ENCODE assay signal across 8 cellular contexts in the genomic region with DNA sequence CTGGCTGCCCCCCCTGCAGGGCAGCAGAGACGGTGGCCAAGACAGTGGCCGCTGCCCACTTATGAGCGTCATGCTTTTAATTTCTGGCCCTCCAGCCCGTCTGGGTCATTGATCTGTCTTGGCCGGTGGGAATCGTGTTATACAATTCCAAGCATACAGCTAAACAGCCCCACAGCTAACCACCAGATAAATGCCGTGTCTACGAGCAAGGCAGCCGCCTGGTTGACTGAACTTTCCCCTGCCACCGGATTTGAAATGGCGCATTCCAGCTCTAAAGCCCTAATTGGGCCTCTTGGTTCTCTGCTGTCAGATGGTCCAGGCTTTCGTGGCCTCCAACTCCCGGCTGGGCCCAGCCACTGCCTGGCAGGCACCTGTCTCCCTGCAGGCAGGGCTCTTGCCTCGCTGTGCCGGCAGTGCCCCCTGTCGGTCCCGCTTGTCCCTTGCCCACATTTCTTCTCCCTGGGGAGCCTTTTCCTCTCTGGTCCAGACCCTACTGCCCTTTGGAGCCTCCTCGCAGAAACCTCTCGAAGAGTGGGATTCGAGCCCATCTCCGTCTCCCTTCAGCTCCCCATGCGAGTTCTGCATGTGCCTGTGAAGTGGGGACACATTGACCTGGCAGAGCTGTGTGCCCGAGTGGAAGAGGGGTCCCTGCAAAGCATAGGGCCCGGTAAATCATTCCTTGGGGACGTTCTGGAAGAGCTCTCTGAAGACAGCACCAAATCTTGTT. TPM values are rescaled to one million over a fixed set of nuclear protein-coding genes. Genes with fewer than 3 reads are reported as not detected.
DNase-seq lines count a peak whose midpoint lies in the region; ATAC-seq, FAIRE-seq and TF ChIP-seq lines count a peak whose summit lies in the region.

No MANE protein-coding gene starts in this region.

- intact Hi-C loops in kidney (cut with DNase I) (no loop called here), posterior vena cava (cut with DNase I) (loop anchor here in 1 of 2 donors (5.0 kb wide), 2 partner anchors 40 to 90 kb away; no protein-coding TSS in a partner anchor)

- FAIRE-seq in kidney (lab: Jason Lieb, UNC): no peak

- no peak overlapping the region for H3K9ac ChIP-seq in OCI-LY3 (ENCODE audit: low read length)
- no peak overlapping the region for H3K9ac ChIP-seq in adipocyte (ENCODE audit: low read length)
- no peak overlapping the region for H3K9ac ChIP-seq in kidney (ENCODE audit: low read length in 2 of 2)

- H3K36me3 Mint-ChIP-seq in HFFc6 (ENCODE audit: low read depth): no peaks in the 10 kb centered on the region

- no peak for ATAC-seq in stimulated activated naive CD8-positive, alpha-beta T cell treated with anti-CD3 and anti-CD28 coated beads, Interleukin-15, Interleukin-2, amounts not matched to agents 100 U/mL and 50 U/mL, for 24 hours

- H3K27me3 ChIP-seq in OCI-LY3 (ENCODE audit: low read depth, low read length) (peaks cover 6% of the 10 kb centered on the region; the same call in 1 of the 2 replicates), adipocyte (replicated peaks; ENCODE audit: control insufficient read depth, insufficient read depth, low read length) (peaks cover 58% of the 10 kb centered on the region)

- peaks cover 18% of the 10 kb centered on the region; the same call in 1 of the 2 replicates for H3K9me3 Mint-ChIP-seq in HFFc6

- no peaks in the 10 kb centered on the region for H4K20me1 ChIP-seq in OCI-LY3 (ENCODE audit: insufficient read depth, low read length)

- H2AFZ ChIP-seq in OCI-LY3 (ENCODE audit: low read depth, low read length): no peak overlapping the region

- no peak overlapping the region for H3K27ac ChIP-seq in OCI-LY3 (ENCODE audit: low read length)
- H3K27ac ChIP-seq in kidney (ENCODE audit: low read depth in 2 of 2, low read length in 2 of 2): no peak overlapping the region

- no peaks in the 10 kb centered on the region for H3K79me2 ChIP-seq in OCI-LY3 (ENCODE audit: low read length)

- no peak overlapping the region for H3K27ac Mint-ChIP-seq in HFFc6

- H3K4me3 Mint-ChIP-seq in HFFc6: no peak overlapping the region

- peaks cover 28% of the 10 kb centered on the region for H3K27me3 Mint-ChIP-seq in HFFc6 (ENCODE audit: insufficient read depth)

- H3K36me3 ChIP-seq in OCI-LY3 (replicated peaks; ENCODE audit: low read depth, low read length): no peaks in the 10 kb centered on the region
- no peaks in the 10 kb centered on the region for H3K36me3 ChIP-seq in adipocyte (ENCODE audit: control insufficient read depth, insufficient read depth, low read length, severe bottlenecking)
- no peaks in the 10 kb centered on the region for H3K36me3 ChIP-seq in kidney (ENCODE audit: control insufficient read depth in 1 of 2, insufficient read depth in 2 of 2, low read length in 2 of 2)

- no peak overlapping the region for H3K4me2 ChIP-seq in OCI-LY3 (ENCODE audit: low read length)

- no peaks in the 10 kb centered on the region for H3K4me1 Mint-ChIP-seq in HFFc6 (ENCODE audit: low read depth)

- H3K4me3 ChIP-seq in OCI-LY3 (ENCODE audit: low read length) (no peak overlapping the region), adipocyte (ENCODE audit: low read length) (no peak overlapping the region), kidney (ENCODE audit: low read length in 2 of 2) (no peak overlapping the region)

- TF ChIP-seq CTCF in HFFc6 (IDR thresholded peaks at IDR 0.05): peak; percentile 76
- TF ChIP-seq CTCF in OCI-LY3 (IDR thresholded peaks at IDR 0.05; ENCODE audit: low read depth, low read length): peak; percentile 77
- peak; percentile 13 for TF ChIP-seq CTCF in kidney (IDR thresholded peaks at IDR 0.05; ENCODE audit: borderline replicate concordance, extremely low read depth, insufficient read depth)

- DNase-seq in DMS 273 (lab: John Stamatoyannopoulos, UW; ENCODE audit: unreplicated experiment) (peak; percentile 97), HFFc6 (no peak), adipocyte (ENCODE audit: low read depth) (peak; percentile 20), kidney (no peak), posterior vena cava (ENCODE audit: low spot score) (no peak), NCI-H1105 (lab: John Stamatoyannopoulos, UW) (no peak)
- peak; percentile 78 for DNase-seq in stimulated activated naive CD8-positive, alpha-beta T cell treated with anti-CD3 and anti-CD28 coated beads, Interleukin-15, Interleukin-2, amounts not matched to agents 100 U/mL and 50 U/mL, for 24 hours

- H3K9me3 ChIP-seq in OCI-LY3 (ENCODE audit: insufficient read depth, low read length) (no peaks in the 10 kb centered on the region), adipocyte (ENCODE audit: control insufficient read depth, low read length) (no peaks in the 10 kb centered on the region), kidney (ENCODE audit: control insufficient read depth in 1 of 2, low read length in 2 of 2) (no peaks in the 10 kb centered on the region)

- no peaks in the 10 kb centered on the region for H3K4me1 ChIP-seq in OCI-LY3 (ENCODE audit: low read length)
- H3K4me1 ChIP-seq in adipocyte (ENCODE audit: control insufficient read depth, insufficient read depth, low read length): no peaks in the 10 kb centered on the region
- no peaks in the 10 kb centered on the region for H3K4me1 ChIP-seq in kidney (ENCODE audit: control insufficient read depth in 1 of 2, insufficient read depth in 1 of 2, low read depth in 1 of 2, low read length in 2 of 2)

RNA-seq across cellular contexts. Expression of gene RBFOX3, which starts 1.8 kb away (rescaled TPM):
- not detected for total RNA-seq in HFFc6 (2021; fragmentation: NEBNext Ultra II Directional; extraction: Animal tissue kit (Norgen Biotek cat#: 25700))
- total RNA-seq in kidney (not detected), posterior vena cava (10 to 100 TPM in 1 of 2 donors, 1 to 10 TPM in 1; 7.1 to 21.6 TPM)
- polyA plus RNA-seq in kidney (ENCODE audit: insufficient read depth, low read depth, low replicate concordance): not detected

Comparison
In these comparisons a context has a peak if more than half of its experiments do, and no peak if none do; other contexts are left out.
1. DNase-seq: peak in DMS 273 (single experiment), adipocyte (single experiment) and stimulated activated naive CD8-positive, alpha-beta T cell treated with anti-CD3 and anti-CD28 coated beads, Interleukin-15, Interleukin-2, amounts not matched to agents 100 U/mL and 50 U/mL, for 24 hours (single experiment); none in HFFc6 (single experiment), kidney (single experiment), posterior vena cava (single experiment) and NCI-H1105 (single experiment).
2. CTCF ChIP-seq: peak in every context shown above with its lines; median percentile 77 in OCI-LY3; 76 in HFFc6; 13 in kidney.